ENCODE assay signal across 25 cellular contexts in the genomic region with DNA sequence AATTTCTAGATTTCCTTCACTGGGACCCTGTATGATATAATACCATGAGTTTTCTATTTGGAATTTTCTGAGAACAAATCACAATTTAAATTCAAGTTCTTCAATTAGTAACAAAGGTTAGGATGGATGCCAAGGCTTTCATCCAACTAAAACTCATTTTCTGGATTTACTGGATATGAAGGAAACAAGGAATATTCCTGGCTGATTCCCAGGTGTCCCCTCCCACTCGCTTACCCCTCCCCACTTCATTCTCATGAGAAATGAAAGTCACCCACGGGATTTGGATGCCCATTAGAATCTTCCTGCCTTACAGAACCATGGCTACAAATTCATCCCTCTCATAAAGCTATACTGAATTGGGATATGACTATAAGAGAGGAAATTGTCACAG. TPM values are rescaled to one million over a fixed set of nuclear protein-coding genes. Genes with fewer than 3 reads are reported as not detected.
A peak's percentile ranks its signal among the peaks of the same experiment; 100 is the strongest.
DNase-seq lines count a peak whose midpoint lies in the region; ATAC-seq and TF ChIP-seq lines count a peak whose summit lies in the region.
"Had no signal": no experiment of that assay in that cellular context is flagged by ENCODE, and none has a peak within 500 bp of the region (broad histone marks: within the 10 kb centered on the region; RNA-seq: fewer than 3 reads in every experiment).

No MANE protein-coding gene starts in this region.

- DNase-seq in NCI-H82 (lab: John Stamatoyannopoulos, UW) (peak; percentile 40), NCI-H82 treated with DMSO at 0.1 percent for 48 hours (lab: John Stamatoyannopoulos, UW; ENCODE audit: unreplicated experiment) (no peak), myocyte (ENCODE audit: low read depth) (peak; percentile 38), gastrocnemius medialis (no peak), middle frontal gyrus (ENCODE audit: extremely low spot score, low spot score) (no peak), superior temporal gyrus (ENCODE audit: extremely low spot score) (no peak)
- DNase-seq: AML-193; CD4-positive, alpha-beta T cell; NCI-H1105; NCI-H1436 treated with DMSO at 0.1 percent for 48 hours; NCI-H187 treated with DMSO at 0.1 percent for 48 hours; NCI-H446; NCI-H524 treated with DMSO at 0.1 percent for 48 hours; NCI-H774; Right ventricle myocardium superior; RPMI8226 had no signal

- H3K27me3 ChIP-seq in ectodermal cell (ENCODE audit: control insufficient read depth, insufficient read depth, low read length, poor library complexity, severe bottlenecking) (no peaks in the 10 kb centered on the region), gastrocnemius medialis (no peaks in the 10 kb centered on the region)
- H3K27me3 ChIP-seq: BLaER1 treated with 17β-estradiol and CSF1 and Interleukin-3, amounts not matched to agents 10 nM and 100 nM had no signal

- TF ChIP-seq CTCF in gastrocnemius medialis (IDR thresholded peaks at IDR 0.05 in 4 of 5, conservative IDR thresholded peaks at IDR 0.05 in 1 of 5), result no peak

- H3K27ac ChIP-seq in ectodermal cell (ENCODE audit: insufficient read depth, low read depth, low read length, poor library complexity, severe bottlenecking) (peak overlapping the region; percentile 26), gastrocnemius medialis (peak overlapping the region; percentile 76 to 91 (median 90))
- H3K27ac ChIP-seq: BLaER1 treated with 17β-estradiol and CSF1 and Interleukin-3, amounts not matched to agents 10 nM and 100 nM; HL-60 had no signal

- intact Hi-C loops in gastrocnemius medialis (cut with DNase I; ENCODE audit: low total_unique reads), result no loop called here

- no peak for ATAC-seq in gastrocnemius medialis
- no peak for ATAC-seq in GM18498 (IDR thresholded peaks at IDR 0.05; ENCODE audit: unreplicated experiment)
- ATAC-seq: HCT116 had no signal

- no peak for TF ChIP-seq POLR2A in gastrocnemius medialis (IDR thresholded peaks at IDR 0.05)

- H3K4me3 ChIP-seq in ectodermal cell (ENCODE audit: insufficient read depth, low read depth, low read length) (no peak overlapping the region), gastrocnemius medialis (no peak overlapping the region)
- H3K4me3 ChIP-seq: BLaER1 treated with 17β-estradiol and CSF1 and Interleukin-3, amounts not matched to agents 10 nM and 100 nM had no signal

- H3K36me3 ChIP-seq in ectodermal cell (ENCODE audit: control insufficient read depth, insufficient read depth, low read length) (no peaks in the 10 kb centered on the region), gastrocnemius medialis (no peaks in the 10 kb centered on the region)

- H3K4me1 ChIP-seq in ectodermal cell (ENCODE audit: control insufficient read depth, insufficient read depth, low read length) (peaks cover 17% of the 10 kb centered on the region), gastrocnemius medialis (peaks cover 70 to 72% of the 10 kb centered on the region in 2 donors)

- no peaks in the 10 kb centered on the region for H3K9me3 ChIP-seq in ectodermal cell (ENCODE audit: control insufficient read depth, low read length)
- no peaks in the 10 kb centered on the region for H3K9me3 ChIP-seq in gastrocnemius medialis

- 60 to 68% methylated on average over 2 of the region's 2 CpGs for WGBS in ectodermal cell, 2 experiments

- in situ Hi-C loops in gastrocnemius medialis (cut with MboI; ENCODE audit: low sequenced_read_pairs in 4 of 4), result no loop called here

RNA-seq across cellular contexts. Expression of a gene that starts 40.0 kb away (rescaled TPM):
- polyA plus RNA-seq in ectodermal cell (2013, experiment 1 of 4), result 117 TPM
- polyA plus RNA-seq in ectodermal cell (2013, experiment 2 of 4), result 202 TPM
- 1,776 TPM for polyA plus RNA-seq in ectodermal cell (2013, experiment 3 of 4)
- polyA plus RNA-seq in ectodermal cell (2013, experiment 4 of 4), result 892 TPM
- total RNA-seq in myocyte (not detected in 2 replicates), gastrocnemius medialis (not detected)
- not detected for polyA plus RNA-seq in myocyte (2012)
- total RNA-seq: A172; CD4-positive, alpha-beta T cell; H4; SK-MEL-5 had no signal
- polyA plus RNA-seq: AG04450 had no signal

Comparison
In these comparisons a context has a peak if more than half of its experiments do, and no peak if none do; other contexts are left out.
1. DNase-seq: peak in NCI-H82 (single experiment) and myocyte (single experiment); none in NCI-H82 treated with DMSO at 0.1 percent for 48 hours (single experiment), gastrocnemius medialis (0 of 2), middle frontal gyrus (single experiment) and superior temporal gyrus (single experiment).